ENCODE assay signal across 1 cellular context in the genomic region with DNA sequence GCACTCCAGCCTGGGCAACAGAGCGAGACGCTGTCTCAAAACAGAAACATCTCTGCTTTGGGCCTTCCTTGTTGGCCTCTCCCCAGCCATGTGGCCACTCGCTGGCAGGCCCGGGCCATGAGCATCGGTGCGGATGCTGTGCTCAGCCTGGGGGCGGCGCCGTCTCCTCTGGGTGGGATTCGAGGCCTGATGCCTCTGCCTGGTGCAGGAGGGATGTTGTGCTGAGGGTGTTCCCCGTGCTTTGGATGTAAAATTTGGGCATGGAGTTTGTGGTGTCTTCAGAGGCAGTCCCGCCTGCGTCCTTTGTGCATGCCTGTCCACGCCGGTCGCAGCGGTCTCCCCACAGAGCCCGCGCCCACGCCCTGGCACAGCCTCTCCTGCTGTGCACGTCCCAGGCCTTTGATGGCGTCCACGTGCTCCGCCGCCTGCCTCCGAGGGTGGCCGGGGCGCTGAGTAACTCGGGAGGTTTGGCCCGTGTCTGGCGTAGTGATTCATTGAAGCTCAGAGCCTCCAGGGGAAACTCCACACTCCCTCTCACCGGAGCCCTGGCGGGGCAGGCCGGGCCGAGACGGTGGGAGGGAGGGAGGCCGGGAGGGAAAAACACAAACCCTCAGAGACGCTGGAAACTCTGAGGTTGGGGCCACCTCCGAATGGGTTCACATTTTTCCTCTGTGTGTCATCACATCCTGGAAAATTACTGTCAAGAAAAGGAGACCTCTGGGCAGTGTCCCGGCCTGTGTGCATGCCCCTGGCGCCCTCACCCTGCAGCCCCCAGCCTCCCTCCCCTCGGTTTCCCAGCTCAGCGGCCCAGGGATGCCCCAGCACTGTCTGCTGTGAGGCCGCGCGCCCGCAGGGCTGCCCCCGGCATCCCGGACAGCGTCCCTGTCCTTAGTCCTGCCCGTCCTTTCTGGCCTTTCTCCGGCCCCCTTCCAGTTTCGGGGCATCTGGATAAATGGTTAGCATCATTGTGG.
TF ChIP-seq lines count a peak whose summit lies in the region.

No MANE protein-coding gene starts in this region.

TF ChIP-seq in HepG2, 621 proteins besides CTCF, POLR2A, EP300 and RAD21 (continued from another document and continues in another):
- TF ChIP-seq, protein P1, sequence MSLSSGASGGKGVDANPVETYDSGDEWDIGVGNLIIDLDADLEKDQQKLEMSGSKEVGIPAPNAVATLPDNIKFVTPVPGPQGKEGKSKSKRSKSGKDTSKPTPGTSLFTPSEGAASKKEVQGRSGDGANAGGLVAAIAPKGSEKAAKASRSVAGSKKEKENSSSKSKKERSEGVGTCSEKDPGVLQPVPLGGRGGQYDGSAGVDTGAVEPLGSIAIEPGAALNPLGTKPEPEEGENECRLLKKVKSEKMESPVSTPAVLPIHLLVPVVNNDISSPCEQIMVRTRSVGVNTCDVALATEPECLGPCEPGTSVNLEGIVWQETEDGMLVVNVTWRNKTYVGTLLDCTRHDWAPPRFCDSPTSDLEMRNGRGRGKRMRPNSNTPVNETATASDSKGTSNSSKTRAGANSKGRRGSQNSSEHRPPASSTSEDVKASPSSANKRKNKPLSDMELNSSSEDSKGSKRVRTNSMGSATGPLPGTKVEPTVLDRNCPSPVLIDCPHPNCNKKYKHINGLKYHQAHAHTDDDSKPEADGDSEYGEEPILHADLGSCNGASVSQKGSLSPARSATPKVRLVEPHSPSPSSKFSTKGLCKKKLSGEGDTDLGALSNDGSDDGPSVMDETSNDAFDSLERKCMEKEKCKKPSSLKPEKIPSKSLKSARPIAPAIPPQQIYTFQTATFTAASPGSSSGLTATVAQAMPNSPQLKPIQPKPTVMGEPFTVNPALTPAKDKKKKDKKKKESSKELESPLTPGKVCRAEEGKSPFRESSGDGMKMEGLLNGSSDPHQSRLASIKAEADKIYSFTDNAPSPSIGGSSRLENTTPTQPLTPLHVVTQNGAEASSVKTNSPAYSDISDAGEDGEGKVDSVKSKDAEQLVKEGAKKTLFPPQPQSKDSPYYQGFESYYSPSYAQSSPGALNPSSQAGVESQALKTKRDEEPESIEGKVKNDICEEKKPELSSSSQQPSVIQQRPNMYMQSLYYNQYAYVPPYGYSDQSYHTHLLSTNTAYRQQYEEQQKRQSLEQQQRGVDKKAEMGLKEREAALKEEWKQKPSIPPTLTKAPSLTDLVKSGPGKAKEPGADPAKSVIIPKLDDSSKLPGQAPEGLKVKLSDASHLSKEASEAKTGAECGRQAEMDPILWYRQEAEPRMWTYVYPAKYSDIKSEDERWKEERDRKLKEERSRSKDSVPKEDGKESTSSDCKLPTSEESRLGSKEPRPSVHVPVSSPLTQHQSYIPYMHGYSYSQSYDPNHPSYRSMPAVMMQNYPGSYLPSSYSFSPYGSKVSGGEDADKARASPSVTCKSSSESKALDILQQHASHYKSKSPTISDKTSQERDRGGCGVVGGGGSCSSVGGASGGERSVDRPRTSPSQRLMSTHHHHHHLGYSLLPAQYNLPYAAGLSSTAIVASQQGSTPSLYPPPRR (CRISPR knock-in tag; IDR thresholded peaks at IDR 0.05; ENCODE audit: borderline replicate concordance) = peak; percentile 54; the same call in 1 of the 2 replicates
- TF ChIP-seq KIAA2018 (CRISPR knock-in tag; IDR thresholded peaks at IDR 0.05; ENCODE audit: borderline replicate concordance) (no peak), SCMH1 (CRISPR knock-in tag; IDR thresholded peaks at IDR 0.05; ENCODE audit: borderline replicate concordance) (no peak), SRSF4 (IDR thresholded peaks at IDR 0.05; ENCODE audit: low read depth, low read length, poor library complexity, severe bottlenecking) (no peak), BORCS8-MEF2B (CRISPR knock-in tag; IDR thresholded peaks at IDR 0.05) (peak; percentile 22), ZGPAT (CRISPR knock-in tag; IDR thresholded peaks at IDR 0.05) (peak; percentile 91), ZNF510 (CRISPR knock-in tag; IDR thresholded peaks at IDR 0.05; ENCODE audit: low read depth) (peak; percentile 81; the same call in 1 of the 2 replicates), ZNF549 (CRISPR knock-in tag; IDR thresholded peaks at IDR 0.05) (no peak), ZFP62 (CRISPR knock-in tag; IDR thresholded peaks at IDR 0.05) (no peak), NR2F6 (IDR thresholded peaks at IDR 0.05) (0 out of 2 replicates have a peak, but pooled peaks have one; percentile 18), NR2F6 (CRISPR knock-in tag; IDR thresholded peaks at IDR 0.05) (peak; percentile 55), DRAP1 (CRISPR knock-in tag; IDR thresholded peaks at IDR 0.05) (peak; percentile 27; the same call in 1 of the 2 replicates), ZNF724P (CRISPR knock-in tag; IDR thresholded peaks at IDR 0.05; ENCODE audit: borderline replicate concordance) (peak; percentile 67; the same call in 1 of the 2 replicates), ZBTB38 (CRISPR knock-in tag; IDR thresholded peaks at IDR 0.05) (peak; percentile 100), ARNT2 (CRISPR knock-in tag; IDR thresholded peaks at IDR 0.05; ENCODE audit: low read depth) (peak; percentile 92), KAT7 (CRISPR knock-in tag; IDR thresholded peaks at IDR 0.05; ENCODE audit: borderline replicate concordance) (peak; percentile 90; the same call in 1 of the 2 replicates), HOXA5 (CRISPR knock-in tag; IDR thresholded peaks at IDR 0.05) (peak; percentile 51; the same call in 1 of the 2 replicates), KLF16 (CRISPR knock-in tag; IDR thresholded peaks at IDR 0.05) (peak; percentile 34 to 76; a peak in 2 of 4 replicates), ZNF552 (CRISPR knock-in tag; IDR thresholded peaks at IDR 0.05; ENCODE audit: borderline replicate concordance) (peak; percentile 88), ZNF607 (CRISPR knock-in tag; IDR thresholded peaks at IDR 0.05; ENCODE audit: borderline replicate concordance) (no peak), TMF1 (CRISPR knock-in tag; IDR thresholded peaks at IDR 0.05; ENCODE audit: low read depth) (0 out of 2 replicates have a peak, but pooled peaks have one; percentile 39), ZNF816 (CRISPR knock-in tag; IDR thresholded peaks at IDR 0.05; ENCODE audit: borderline replicate concordance) (no peak), ZIK1 (CRISPR knock-in tag; IDR thresholded peaks at IDR 0.05; ENCODE audit: borderline replicate concordance, low read depth) (peak; percentile 67)
- TF ChIP-seq, protein P2, sequence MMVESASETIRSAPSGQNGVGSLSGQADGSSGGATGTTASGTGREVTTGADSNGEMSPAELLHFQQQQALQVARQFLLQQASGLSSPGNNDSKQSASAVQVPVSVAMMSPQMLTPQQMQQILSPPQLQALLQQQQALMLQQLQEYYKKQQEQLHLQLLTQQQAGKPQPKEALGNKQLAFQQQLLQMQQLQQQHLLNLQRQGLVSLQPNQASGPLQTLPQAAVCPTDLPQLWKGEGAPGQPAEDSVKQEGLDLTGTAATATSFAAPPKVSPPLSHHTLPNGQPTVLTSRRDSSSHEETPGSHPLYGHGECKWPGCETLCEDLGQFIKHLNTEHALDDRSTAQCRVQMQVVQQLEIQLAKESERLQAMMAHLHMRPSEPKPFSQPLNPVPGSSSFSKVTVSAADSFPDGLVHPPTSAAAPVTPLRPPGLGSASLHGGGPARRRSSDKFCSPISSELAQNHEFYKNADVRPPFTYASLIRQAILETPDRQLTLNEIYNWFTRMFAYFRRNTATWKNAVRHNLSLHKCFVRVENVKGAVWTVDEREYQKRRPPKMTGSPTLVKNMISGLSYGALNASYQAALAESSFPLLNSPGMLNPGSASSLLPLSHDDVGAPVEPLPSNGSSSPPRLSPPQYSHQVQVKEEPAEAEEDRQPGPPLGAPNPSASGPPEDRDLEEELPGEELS (CRISPR knock-in tag; IDR thresholded peaks at IDR 0.05) = peak; percentile 56
- TF ChIP-seq, protein P3, sequence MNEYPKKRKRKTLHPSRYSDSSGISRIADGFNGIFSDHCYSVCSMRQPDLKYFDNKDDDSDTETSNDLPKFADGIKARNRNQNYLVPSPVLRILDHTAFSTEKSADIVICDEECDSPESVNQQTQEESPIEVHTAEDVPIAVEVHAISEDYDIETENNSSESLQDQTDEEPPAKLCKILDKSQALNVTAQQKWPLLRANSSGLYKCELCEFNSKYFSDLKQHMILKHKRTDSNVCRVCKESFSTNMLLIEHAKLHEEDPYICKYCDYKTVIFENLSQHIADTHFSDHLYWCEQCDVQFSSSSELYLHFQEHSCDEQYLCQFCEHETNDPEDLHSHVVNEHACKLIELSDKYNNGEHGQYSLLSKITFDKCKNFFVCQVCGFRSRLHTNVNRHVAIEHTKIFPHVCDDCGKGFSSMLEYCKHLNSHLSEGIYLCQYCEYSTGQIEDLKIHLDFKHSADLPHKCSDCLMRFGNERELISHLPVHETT (CRISPR knock-in tag; conservative IDR thresholded peaks at IDR 0.05) = peak; percentile 76; the same call in 1 of the 2 replicates
- TF ChIP-seq, protein P4, sequence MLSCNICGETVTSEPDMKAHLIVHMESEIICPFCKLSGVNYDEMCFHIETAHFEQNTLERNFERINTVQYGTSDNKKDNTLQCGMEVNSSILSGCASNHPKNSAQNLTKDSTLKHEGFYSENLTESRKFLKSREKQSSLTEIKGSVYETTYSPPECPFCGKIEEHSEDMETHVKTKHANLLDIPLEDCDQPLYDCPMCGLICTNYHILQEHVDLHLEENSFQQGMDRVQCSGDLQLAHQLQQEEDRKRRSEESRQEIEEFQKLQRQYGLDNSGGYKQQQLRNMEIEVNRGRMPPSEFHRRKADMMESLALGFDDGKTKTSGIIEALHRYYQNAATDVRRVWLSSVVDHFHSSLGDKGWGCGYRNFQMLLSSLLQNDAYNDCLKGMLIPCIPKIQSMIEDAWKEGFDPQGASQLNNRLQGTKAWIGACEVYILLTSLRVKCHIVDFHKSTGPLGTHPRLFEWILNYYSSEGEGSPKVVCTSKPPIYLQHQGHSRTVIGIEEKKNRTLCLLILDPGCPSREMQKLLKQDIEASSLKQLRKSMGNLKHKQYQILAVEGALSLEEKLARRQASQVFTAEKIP (CRISPR knock-in tag; IDR thresholded peaks at IDR 0.05; ENCODE audit: borderline replicate concordance) = no peak
- TF ChIP-seq, protein P5, sequence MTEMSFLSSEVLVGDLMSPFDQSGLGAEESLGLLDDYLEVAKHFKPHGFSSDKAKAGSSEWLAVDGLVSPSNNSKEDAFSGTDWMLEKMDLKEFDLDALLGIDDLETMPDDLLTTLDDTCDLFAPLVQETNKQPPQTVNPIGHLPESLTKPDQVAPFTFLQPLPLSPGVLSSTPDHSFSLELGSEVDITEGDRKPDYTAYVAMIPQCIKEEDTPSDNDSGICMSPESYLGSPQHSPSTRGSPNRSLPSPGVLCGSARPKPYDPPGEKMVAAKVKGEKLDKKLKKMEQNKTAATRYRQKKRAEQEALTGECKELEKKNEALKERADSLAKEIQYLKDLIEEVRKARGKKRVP (CRISPR knock-in tag; IDR thresholded peaks at IDR 0.05) = peak in 1 of 2 experiments; percentile 72; a peak in 2 of 4 replicates
